ENCODE assay signal across 13 cellular contexts in the genomic region with DNA sequence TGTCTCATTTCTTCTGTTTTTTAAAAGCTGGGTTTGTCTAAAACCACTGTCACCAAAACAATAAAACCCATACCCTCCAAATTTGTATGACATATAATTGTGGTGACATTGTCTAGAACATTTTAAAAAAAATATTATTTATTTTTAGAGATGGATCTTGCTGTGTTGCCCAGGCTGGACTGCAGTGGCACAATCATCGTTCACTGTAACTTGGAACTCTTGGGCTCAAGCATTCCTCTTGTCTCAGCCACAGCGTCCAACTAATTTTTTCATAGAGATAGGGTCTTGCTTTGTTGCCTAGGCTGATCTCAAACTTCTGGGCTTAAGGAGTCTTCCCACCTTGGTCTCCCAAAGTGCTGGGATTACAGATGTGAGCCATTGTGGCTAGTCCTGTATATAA.
DNase-seq lines count a peak whose midpoint lies in the region; ATAC-seq, FAIRE-seq and TF ChIP-seq lines count a peak whose summit lies in the region.
"Had no signal": no experiment of that assay in that cellular context is flagged by ENCODE, and none has a peak within 500 bp of the region (broad histone marks: within the 10 kb centered on the region; RNA-seq: fewer than 3 reads in every experiment).

No MANE protein-coding gene starts in this region.

- no peak for FAIRE-seq in HepG2 (lab: Jason Lieb, UNC)
- FAIRE-seq: A204.1, H1 had no signal

- no peak overlapping the region for H3K4me2 ChIP-seq in HepG2 (ENCODE audit: low read depth, low read length)

- no peak overlapping the region for H3K4me3 ChIP-seq in HepG2 (replicated peaks in 1 of 3; ENCODE audit: insufficient read depth in 1 of 3, low read depth in 2 of 3, low read length in 3 of 3)
- H3K4me3 ChIP-seq in right lobe of liver: no peak overlapping the region
- no peak overlapping the region for H3K4me3 ChIP-seq in RWPE2 (ENCODE audit: severe bottlenecking)
- H3K4me3 ChIP-seq in neutrophil (ENCODE audit: low read depth in 1 of 2, low read length in 1 of 2): no peak overlapping the region
- H3K4me3 ChIP-seq in tibial artery: no peak overlapping the region

- no peak overlapping the region for H3K9ac ChIP-seq in HepG2 (ENCODE audit: insufficient read depth, low read depth, low read length)

- H3K79me2 ChIP-seq in HepG2 (ENCODE audit: insufficient read depth, low read length): peaks cover 83% of the 10 kb centered on the region

- H3K27me3 ChIP-seq in HepG2 (ENCODE audit: control insufficient read depth in 1 of 2, insufficient read depth in 2 of 2, low read length in 2 of 2): no peaks in the 10 kb centered on the region
- no peaks in the 10 kb centered on the region for H3K27me3 ChIP-seq in right lobe of liver
- H3K27me3 ChIP-seq in RWPE2 (ENCODE audit: insufficient read depth, poor library complexity, severe bottlenecking): no peaks in the 10 kb centered on the region
- H3K27me3 ChIP-seq in neutrophil: no peaks in the 10 kb centered on the region
- no peaks in the 10 kb centered on the region for H3K27me3 ChIP-seq in tibial artery

- BruUV-seq in HepG2 (replicated peaks; lab: Mats Ljungman, UMichigan): no TSS peak

- no peak overlapping the region for H2AFZ ChIP-seq in HepG2 (ENCODE audit: low read length)

- no peak for TF ChIP-seq EP300 in HepG2 (IDR thresholded peaks at IDR 0.05; ENCODE audit: low read depth in 2 of 2, low read length in 2 of 2)
- no peak for TF ChIP-seq EP300 in HepG2 (CRISPR knock-in tag; IDR thresholded peaks at IDR 0.05; ENCODE audit: borderline replicate concordance)

- H3K9me3 ChIP-seq in HepG2 (ENCODE audit: low read length) (no peaks in the 10 kb centered on the region), right lobe of liver (no peaks in the 10 kb centered on the region), RWPE2 (ENCODE audit: severe bottlenecking) (no peaks in the 10 kb centered on the region), neutrophil (no peaks in the 10 kb centered on the region), tibial artery (no peaks in the 10 kb centered on the region)

- no peak overlapping the region for H3K27ac ChIP-seq in HepG2 (ENCODE audit: extremely low read length, insufficient read depth, low read length)
- no peak overlapping the region for H3K27ac ChIP-seq in right lobe of liver
- peak overlapping the region; percentile 74 for H3K27ac ChIP-seq in RWPE2 (ENCODE audit: poor library complexity, severe bottlenecking)
- peak overlapping the region; percentile 93 for H3K27ac ChIP-seq in neutrophil
- H3K27ac ChIP-seq in tibial artery: peak overlapping the region; percentile 23 to 63

- POLR2A ChIA-PET in HepG2 (lab: Yijun Ruan, JAX): no interaction called here

- no peak for TF ChIP-seq RAD21 in HepG2 (CRISPR knock-in tag; IDR thresholded peaks at IDR 0.05)

- peaks cover 0 to 3% of the 10 kb centered on the region in 2 experiments; a peak in 2 of 5 replicates for H3K36me3 ChIP-seq in HepG2 (replicated peaks in 1 of 2; ENCODE audit: control insufficient read depth in 1 of 2, insufficient read depth in 2 of 2, low read length in 2 of 2)
- no peaks in the 10 kb centered on the region for H3K36me3 ChIP-seq in right lobe of liver
- no peaks in the 10 kb centered on the region for H3K36me3 ChIP-seq in RWPE2 (ENCODE audit: low read depth)
- no peaks in the 10 kb centered on the region for H3K36me3 ChIP-seq in neutrophil
- H3K36me3 ChIP-seq in tibial artery: no peaks in the 10 kb centered on the region

- CTCF ChIA-PET in HepG2 (lab: Yijun Ruan, JAX; ENCODE audit: low intra/inter-chr PET ratio, low total read pairs): no interaction called here

- intact Hi-C loops in HepG2 (cut with micrococcal nuclease; ENCODE audit: unreplicated experiment) (no loop called here), right lobe of liver (cut with DNase I) (no loop called here), tibial artery (cut with DNase I; ENCODE audit: low total_unique reads) (no loop called here)

- TF ChIP-seq CTCF in HepG2 (CRISPR knock-in tag; IDR thresholded peaks at IDR 0.05): no peak
- TF ChIP-seq CTCF in right lobe of liver (IDR thresholded peaks at IDR 0.05): no peak
- TF ChIP-seq CTCF in RWPE2 (IDR thresholded peaks at IDR 0.05; ENCODE audit: poor library complexity, severe bottlenecking): no peak
- no peak for TF ChIP-seq CTCF in neutrophil (IDR thresholded peaks at IDR 0.05)
- no peak for TF ChIP-seq CTCF in tibial artery (IDR thresholded peaks at IDR 0.05)

- in situ Hi-C loops in HepG2 (cut with HindIII; ENCODE audit: extremely low pct_ligation_motif_present, low pct_unique_long_range_greater_than_20kb): no loop called here

- peaks cover 74% of the 10 kb centered on the region for H3K4me1 ChIP-seq in HepG2 (ENCODE audit: insufficient read depth, low read length)
- H3K4me1 ChIP-seq in right lobe of liver: peaks cover 0 to 61% (median 17%) of the 10 kb centered on the region in 4 donors
- H3K4me1 ChIP-seq in RWPE2 (ENCODE audit: insufficient read depth, poor library complexity, severe bottlenecking): peaks cover 42% of the 10 kb centered on the region
- peaks cover 77 to 81% of the 10 kb centered on the region in 2 experiments for H3K4me1 ChIP-seq in neutrophil (ENCODE audit: control insufficient read depth in 1 of 2, insufficient read depth in 1 of 2, low read depth in 1 of 2, low read length in 1 of 2)
- peaks cover 0 to 82% (median 64%) of the 10 kb centered on the region in 4 donors for H3K4me1 ChIP-seq in tibial artery

- peaks cover 4% of the 10 kb centered on the region; the same call in 1 of the 2 replicates for H4K20me1 ChIP-seq in HepG2 (ENCODE audit: insufficient read depth, low read length)

- no peak for DNase-seq in HepG2 (ENCODE audit: low spot score)
- DNase-seq in right lobe of liver: no peak
- DNase-seq in RWPE2 (ENCODE audit: low spot score): no peak
- DNase-seq in tibial artery: no peak
- no peak for DNase-seq in NCI-H526 treated with DMSO at 0.1 percent for 48 hours (lab: John Stamatoyannopoulos, UW)
- DNase-seq in HPDE6-E6E7 (ENCODE audit: extremely low spot score): no peak
- DNase-seq: CD4-positive, CD25-positive, alpha-beta regulatory T cell; DMS53; HCEC 1CT had no signal

- TF ChIP-seq POLR2A in HepG2 (IDR thresholded peaks at IDR 0.05; ENCODE audit: insufficient read depth in 1 of 2, low read depth in 2 of 2, low read length in 2 of 2) (no peak), right lobe of liver (IDR thresholded peaks at IDR 0.05) (no peak)

- ATAC-seq in HepG2 (no peak), right lobe of liver (no peak), RWPE2 (ENCODE audit: low read depth) (no peak), HG03571 (IDR thresholded peaks at IDR 0.05; ENCODE audit: unreplicated experiment) (no peak)

- WGBS in HepG2 (ENCODE audit: low lambda C conversion rate): 95% methylated on average over 2 of the region's 2 CpGs
- 87% methylated on average over 2 of the region's 2 CpGs for WGBS in right lobe of liver (ENCODE audit: insufficient coverage, low coverage, low lambda C conversion rate, missing lambda C conversion rate)

TF ChIP-seq in HepG2, 621 proteins besides CTCF, POLR2A, EP300 and RAD21:
- TF ChIP-seq HDAC2 (CRISPR knock-in tag; IDR thresholded peaks at IDR 0.05) (no peak), ESRRA (CRISPR knock-in tag; IDR thresholded peaks at IDR 0.05; ENCODE audit: low read depth) (no peak), ZNF121 (CRISPR knock-in tag; IDR thresholded peaks at IDR 0.05) (peak; percentile 87)

Comparison
In these comparisons a context has a peak if more than half of its experiments do, and no peak if none do; other contexts are left out.
1. H3K27ac ChIP-seq: peak in RWPE2 (single experiment), neutrophil (single experiment) and tibial artery (2 of 2); none in HepG2 (single experiment) and right lobe of liver (0 of 3).